In genomic region chr2:39124000-39124769, GRCh38 we compare ENCODE assay signal across 8 cellular contexts. TPM values are rescaled to one million over a fixed set of nuclear protein-coding genes. Genes with fewer than 3 reads are reported as not detected.
DNase-seq lines count a peak whose midpoint lies in the region; ATAC-seq lines count a peak whose summit lies in the region.

No MANE protein-coding gene starts in this region.

- ATAC-seq in HG03457 (IDR thresholded peaks at IDR 0.05; ENCODE audit: unreplicated experiment) (peak; percentile 46), left colon (peak; percentile 77)

- DNase-seq in C1 segment of cervical spinal cord (lab: John Stamatoyannopoulos, UW): peak; percentile 59 to 94 (median 88)
- peak; percentile 76 for DNase-seq in GM19240 (ENCODE audit: insufficient read length, low spot score)
- DNase-seq in NCI-H510A treated with DMSO at 0.1 percent for 48 hours (lab: John Stamatoyannopoulos, UW): peak; percentile 93
- peak; percentile 92 to 95 for DNase-seq in activated CD4-positive, alpha-beta T cell treated with anti-CD3 and anti-CD28 coated beads for 4 hours
- DNase-seq in left colon: peak; percentile 95 to 96
- DNase-seq in stimulated activated CD4-positive, alpha-beta T cell treated with anti-CD3 and anti-CD28 coated beads, Interleukin-1b, Interleukin-23, amount 100 ng/mL, for 4 hours (ENCODE audit: low read depth in 2 of 2): peak; percentile 90 to 91

- intact Hi-C loops in left colon (cut with DNase I, micrococcal nuclease): no loop called here

- H3K27ac ChIP-seq in cingulate gyrus (ENCODE audit: low read depth, low read length): peak overlapping the region; percentile 76

RNA-seq across cellular contexts. Expression of gene SOS1, which starts 3.3 kb away (rescaled TPM):
- 10 to 100 TPM; 30.0 to 31.2 TPM for total RNA-seq in left colon

Comparison
In these comparisons a context has a peak if more than half of its experiments do, and no peak if none do; other contexts are left out.
1. Peak in every context shown above with its lines: DNase-seq, ATAC-seq and H3K27ac ChIP-seq.